In the genomic region with DNA sequence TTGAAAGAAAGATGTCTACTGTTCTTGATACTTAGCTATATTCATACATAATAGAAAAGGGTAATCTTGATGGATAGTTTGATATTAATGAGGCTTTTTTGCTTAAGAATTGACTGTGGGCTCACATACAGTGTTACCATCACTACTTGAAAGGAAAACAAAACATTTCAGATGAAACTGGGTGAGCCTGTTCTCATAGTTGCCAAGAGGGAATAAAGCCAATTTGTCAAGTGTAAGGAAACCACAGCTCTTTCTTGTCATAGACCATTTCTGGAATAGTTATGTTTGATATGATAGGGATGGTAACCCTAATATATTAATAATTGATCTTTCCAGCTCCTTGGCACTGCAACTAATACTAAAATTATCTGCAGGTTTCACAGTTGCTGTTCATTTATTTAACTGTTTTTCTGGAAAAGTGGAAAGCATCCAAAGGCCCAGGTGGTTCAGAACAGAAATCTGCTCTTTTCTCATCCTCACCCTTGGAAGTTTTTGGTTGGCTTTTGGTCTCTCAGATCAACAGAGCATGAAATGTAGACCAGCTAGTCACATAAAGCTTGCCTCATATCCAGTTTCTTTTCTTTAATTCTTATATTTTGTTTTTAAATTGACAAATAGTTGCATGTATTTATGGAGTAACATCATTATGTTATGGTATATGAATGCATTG, we compare ENCODE assay signal across 21 cellular contexts. TPM values are rescaled to one million over a fixed set of nuclear protein-coding genes. Genes with fewer than 3 reads are reported as not detected.
A peak's percentile ranks its signal among the peaks of the same experiment; 100 is the strongest.
DNase-seq lines count a peak whose midpoint lies in the region; ATAC-seq and TF ChIP-seq lines count a peak whose summit lies in the region.
"Had no signal": no experiment of that assay in that cellular context is flagged by ENCODE, and none has a peak within 500 bp of the region (broad histone marks: within the 10 kb centered on the region; RNA-seq: fewer than 3 reads in every experiment).

No MANE protein-coding gene starts in this region.

- intact Hi-C loops in heart left ventricle (cut with DNase I): loop anchor here in 2 of 10 donors (10.0 kb wide), 2 partner anchors 93 to 117 kb away; no protein-coding TSS in a partner anchor
- intact Hi-C loops in testis (cut with DNase I; ENCODE audit: low total_unique reads): no loop called here

- peaks cover 24% of the 10 kb centered on the region for H3K4me1 ChIP-seq in GM23248 (ENCODE audit: insufficient read depth)
- peaks cover 5% of the 10 kb centered on the region for H3K4me1 ChIP-seq in fibroblast of lung (ENCODE audit: control insufficient read depth, extremely low read depth, insufficient read depth, low read length)
- H3K4me1 ChIP-seq in subcutaneous abdominal adipose tissue (ENCODE audit: control insufficient read depth in 5 of 5, insufficient read depth in 5 of 5, low read length in 5 of 5): peaks cover 0 to 32% (median 29%) of the 10 kb centered on the region in 5 donors
- H3K4me1 ChIP-seq in heart left ventricle: peaks cover 5 to 64% (median 23%) of the 10 kb centered on the region in 12 donors
- peaks cover 7% of the 10 kb centered on the region for H3K4me1 ChIP-seq in testis

- H3K36me3 ChIP-seq in GM23248 (ENCODE audit: low read depth) (peaks cover 7% of the 10 kb centered on the region; the same call in 1 of the 2 replicates), fibroblast of lung (ENCODE audit: control insufficient read depth, insufficient read depth, low read length) (peaks cover 5% of the 10 kb centered on the region), subcutaneous abdominal adipose tissue (ENCODE audit: control insufficient read depth in 5 of 5, insufficient read depth in 5 of 5, low read length in 5 of 5) (peaks cover 0 to 14% (median 4%) of the 10 kb centered on the region in 5 donors), heart left ventricle (peaks cover 0 to 14% (median 6%) of the 10 kb centered on the region in 9 donors), testis (ENCODE audit: low read depth, missing control alignments) (no peaks in the 10 kb centered on the region)
- H3K36me3 ChIP-seq: neural progenitor cell had no signal

- TF ChIP-seq CTCF in astrocyte of the spinal cord (IDR thresholded peaks at IDR 0.05; ENCODE audit: low read depth, low read length) (no peak), fibroblast of lung (conservative IDR thresholded peaks at IDR 0.05 in 1 of 2, IDR thresholded peaks at IDR 0.05 in 1 of 2; ENCODE audit: low read depth in 1 of 2, low read length in 2 of 2) (no peak), heart left ventricle (IDR thresholded peaks at IDR 0.05) (no peak), testis (IDR thresholded peaks at IDR 0.05) (no peak)

- peak; percentile 19 for DNase-seq in GM23248
- peak; percentile 14 for DNase-seq in astrocyte of the spinal cord (ENCODE audit: low read depth, low spot score)
- DNase-seq in fibroblast of lung (ENCODE audit: low read depth in 2 of 2): peak; percentile 7 to 20
- no peak for DNase-seq in heart left ventricle
- no peak for DNase-seq in epidermal melanocyte (ENCODE audit: insufficient read length, low spot score)
- no peak for DNase-seq in testis
- no peak for DNase-seq in SHP77 treated with DMSO at 0.1 percent for 48 hours (lab: John Stamatoyannopoulos, UW)
- DNase-seq: activated CD4-positive, alpha-beta T cell treated with anti-CD3 and anti-CD28 coated beads for 48 hours; activated naive CD8-positive, alpha-beta T cell treated with anti-CD3 and anti-CD28 coated beads, Interleukin-2, amount 10 ng/mL, durations not matched to agents 7 days and 5 days; CD8-positive, alpha-beta memory T cell; DMS53; heart right ventricle; left ventricle myocardium inferior; NCI-H1105; NCI-H526 treated with DMSO at 0.1 percent for 48 hours; stimulated activated CD4-positive, alpha-beta T cell treated with anti-CD3 and anti-CD28 coated beads, Interleukin-2, amount 100 ng/mL, for 48 hours had no signal

- no peak overlapping the region for H3K9ac ChIP-seq in GM23248
- no peak overlapping the region for H3K9ac ChIP-seq in fibroblast of lung (ENCODE audit: insufficient read depth, low read length)
- H3K9ac ChIP-seq in subcutaneous abdominal adipose tissue (ENCODE audit: low read length in 5 of 5): peak overlapping the region in 1 of 5 donors; percentile 57
- H3K9ac ChIP-seq: KMS-11, neural progenitor cell had no signal

- H3K9me3 ChIP-seq in GM23248 (ENCODE audit: low read depth): no peaks in the 10 kb centered on the region
- H3K9me3 ChIP-seq in fibroblast of lung (ENCODE audit: control insufficient read depth, insufficient read depth, low read depth, low read length): no peaks in the 10 kb centered on the region
- no peaks in the 10 kb centered on the region for H3K9me3 ChIP-seq in subcutaneous abdominal adipose tissue (ENCODE audit: control insufficient read depth in 5 of 5, low read length in 5 of 5)
- H3K9me3 ChIP-seq in heart left ventricle: no peaks in the 10 kb centered on the region
- no peaks in the 10 kb centered on the region for H3K9me3 ChIP-seq in testis
- H3K9me3 ChIP-seq: esophagus muscularis mucosa, heart right ventricle, left ventricle myocardium inferior had no signal

- no peak for TF ChIP-seq POLR2A in heart left ventricle (IDR thresholded peaks at IDR 0.05)
- TF ChIP-seq POLR2A in testis (IDR thresholded peaks at IDR 0.05): no peak

- H3K4me2 ChIP-seq in GM23248 (ENCODE audit: unreplicated experiment): no peak overlapping the region
- H3K4me2 ChIP-seq in fibroblast of lung (ENCODE audit: extremely low read depth, insufficient read depth, low read length): no peak overlapping the region
- H3K4me2 ChIP-seq: KMS-11, neural progenitor cell had no signal

- H3F3A ChIP-seq in GM23248 (ENCODE audit: insufficient read depth): peaks cover 13% of the 10 kb centered on the region

- H3K4me3 ChIP-seq in GM23248 (no peak overlapping the region), astrocyte of the spinal cord (ENCODE audit: low read depth, low read length) (no peak overlapping the region), fibroblast of lung (replicated peaks in 1 of 4; ENCODE audit: control extremely low read depth in 1 of 4, insufficient read depth in 1 of 4, low read depth in 3 of 4, low read length in 4 of 4) (no peak overlapping the region), subcutaneous abdominal adipose tissue (ENCODE audit: low read depth in 1 of 5, low read length in 5 of 5) (no peak overlapping the region), heart left ventricle (no peak overlapping the region), testis (no peak overlapping the region)
- H3K4me3 ChIP-seq: esophagus muscularis mucosa, heart right ventricle, left ventricle myocardium inferior, neural progenitor cell, skin epidermis had no signal

- in situ Hi-C loops in GM23248 (cut with MboI): no loop called here
- in situ Hi-C loops in astrocyte of the spinal cord (cut with HindIII; ENCODE audit: low sequenced_read_pairs): no loop called here

- no peaks in the 10 kb centered on the region for H3K27me3 ChIP-seq in GM23248 (replicated peaks; ENCODE audit: insufficient read depth)
- H3K27me3 ChIP-seq in fibroblast of lung (ENCODE audit: control insufficient read depth, insufficient read depth, low read length): no peaks in the 10 kb centered on the region
- H3K27me3 ChIP-seq in subcutaneous abdominal adipose tissue (ENCODE audit: control insufficient read depth in 5 of 5, insufficient read depth in 4 of 5, low read length in 5 of 5): no peaks in the 10 kb centered on the region
- H3K27me3 ChIP-seq in heart left ventricle: no peaks in the 10 kb centered on the region
- no peaks in the 10 kb centered on the region for H3K27me3 ChIP-seq in testis
- H3K27me3 ChIP-seq: esophagus muscularis mucosa, heart right ventricle, neural progenitor cell had no signal

- peaks cover 7% of the 10 kb centered on the region; the same call in 1 of the 2 replicates for H4K20me1 ChIP-seq in GM23248 (ENCODE audit: insufficient read depth)
- peaks cover 4% of the 10 kb centered on the region for H4K20me1 ChIP-seq in fibroblast of lung (ENCODE audit: control insufficient read depth, extremely low read depth, insufficient read depth, low read length)

- ATAC-seq in heart left ventricle: no peak
- ATAC-seq: heart right ventricle had no signal

- H3K27ac ChIP-seq in GM23248: no peak overlapping the region
- H3K27ac ChIP-seq in fibroblast of lung (ENCODE audit: insufficient read depth, low read length): no peak overlapping the region
- peak overlapping the region; percentile 96 for H3K27ac ChIP-seq in subcutaneous abdominal adipose tissue (ENCODE audit: low read depth, low read length)
- no peak overlapping the region for H3K27ac ChIP-seq in heart left ventricle
- H3K27ac ChIP-seq in testis: no peak overlapping the region
- H3K27ac ChIP-seq: heart right ventricle, KMS-11, left ventricle myocardium inferior, neural progenitor cell had no signal

- H3K79me2 ChIP-seq in GM23248 (ENCODE audit: insufficient read depth) (peaks cover 92% of the 10 kb centered on the region), fibroblast of lung (ENCODE audit: control insufficient read depth, insufficient read depth, low read length) (peaks cover 79% of the 10 kb centered on the region)

- H3K9me2 ChIP-seq in GM23248 (ENCODE audit: insufficient read depth): no peaks in the 10 kb centered on the region

- no peak overlapping the region for H2AFZ ChIP-seq in GM23248
- no peak overlapping the region for H2AFZ ChIP-seq in fibroblast of lung (ENCODE audit: low read length)
- H2AFZ ChIP-seq: neural progenitor cell had no signal

RNA-seq across cellular contexts. Expression of gene ARHGEF7, which starts 43.2 kb away (rescaled TPM):
- 19.0 and 29.5 TPM in 2 replicates for total RNA-seq in GM23248 (2014; rRNA removed; shearing (Covaris generic))
- 19.7 and 23.0 TPM in 2 replicates for polyA plus RNA-seq in GM23248 (2016; fragmentation: Nextera tagmentation; extraction: Ambion mirVana)
- total RNA-seq in fibroblast of lung: 33.6 and 42.8 TPM in 2 replicates
- 29.1 and 29.7 TPM in 2 replicates for polyA plus RNA-seq in fibroblast of lung
- polyA plus RNA-seq in fibroblast of lung (2012): 26.2 and 26.9 TPM in 2 replicates
- polyA minus RNA-seq in fibroblast of lung (ENCODE audit: low replicate concordance): 10.1 and 22.0 TPM in 2 replicates
- total RNA-seq in heart left ventricle: 10 to 100 TPM; 34.3 to 60.9 (median 38.8) TPM
- 10 to 100 TPM; 16.6 to 31.1 TPM for polyA plus RNA-seq in heart left ventricle
- total RNA-seq in testis: 100 to 1,000 TPM; 118 to 136 TPM
- polyA plus RNA-seq in testis (ENCODE audit: insufficient read depth, low read depth, low replicate concordance): 73.6 TPM

Comparison
In these comparisons a context has a peak if more than half of its experiments do, and no peak if none do; other contexts are left out.
1. DNase-seq: peak in GM23248 (single experiment), astrocyte of the spinal cord (single experiment) and fibroblast of lung (2 of 2); none in heart left ventricle (0 of 5), epidermal melanocyte (single experiment), testis (single experiment) and SHP77 treated with DMSO at 0.1 percent for 48 hours (single experiment).